In genomic region chr5:1103505-1104326, GRCh38 we compare ENCODE assay signal across 9 cellular contexts. TPM values are rescaled to one million over a fixed set of nuclear protein-coding genes. Genes with fewer than 3 reads are reported as not detected.
DNase-seq lines count a peak whose midpoint lies in the region; ATAC-seq, FAIRE-seq and TF ChIP-seq lines count a peak whose summit lies in the region.
"Had no signal": no experiment of that assay in that cellular context is flagged by ENCODE, and none has a peak within 500 bp of the region (broad histone marks: within the 10 kb centered on the region; RNA-seq: fewer than 3 reads in every experiment).

No MANE protein-coding gene starts in this region.

- H3K4me3 Mint-ChIP-seq in CD8-positive, alpha-beta memory T cell, result peak overlapping the region in 6 of 7 donors; percentile 56 to 90 (median 86)
- H3K4me3 Mint-ChIP-seq in T-helper 17 cell, result peak overlapping the region; percentile 94
- H3K4me3 Mint-ChIP-seq: neural crest cell had no signal

- no peaks in the 10 kb centered on the region for H3K9me2 ChIP-seq in Karpas-422 (replicated peaks; ENCODE audit: insufficient read depth, low read length)

- peak overlapping the region; percentile 73 for H3K27ac ChIP-seq in CD8-positive, alpha-beta memory T cell (ENCODE audit: low read depth, low read length)
- H3K27ac ChIP-seq in pancreas (peak overlapping the region in 3 of 4 donors; percentile 40 to 63 (median 46)), Karpas-422 (ENCODE audit: low read length) (no peak overlapping the region)

- no peak overlapping the region for H3K4me2 ChIP-seq in Karpas-422 (ENCODE audit: low read depth, low read length, poor library complexity, severe bottlenecking)

- no peak for TF ChIP-seq CTCF in pancreas (IDR thresholded peaks at IDR 0.05)

- no peak for FAIRE-seq in frontal cortex (lab: Jason Lieb, UNC)
- no peak for FAIRE-seq in pancreas (lab: Jason Lieb, UNC)

- H3K27ac Mint-ChIP-seq in CD8-positive, alpha-beta memory T cell, result peak overlapping the region in 7 of 8 donors; percentile 2 to 97 (median 81)
- peak overlapping the region; percentile 96 for H3K27ac Mint-ChIP-seq in T-helper 17 cell

- peak in 1 of 5 donors; percentile 55 for DNase-seq in CD8-positive, alpha-beta memory T cell
- DNase-seq in T-helper 17 cell, result no peak
- DNase-seq in frontal cortex (ENCODE audit: low spot score in 2 of 2), result peak; percentile 54 to 76
- DNase-seq in pancreas, result peak in 5 of 6 donors; percentile 68 to 79 (median 76)
- DNase-seq in NCI-H1930 (lab: John Stamatoyannopoulos, UW), result no peak
- DNase-seq in activated CD4-positive, CD25-positive, alpha-beta regulatory T cell treated with anti-CD3 and anti-CD28 coated beads, Interleukin-2, amount 50 U/mL, for 72 hours, result no peak
- DNase-seq in Karpas-422, result no peak

- peaks cover 12 to 62% (median 48%) of the 10 kb centered on the region in 3 donors for H3K4me1 Mint-ChIP-seq in CD8-positive, alpha-beta memory T cell
- peaks cover 52% of the 10 kb centered on the region for H3K4me1 Mint-ChIP-seq in T-helper 17 cell

- ATAC-seq in T-helper 17 cell, result no peak
- peak; percentile 59 to 74 (median 70) for ATAC-seq in pancreas
- ATAC-seq in GM21825 (IDR thresholded peaks at IDR 0.05; ENCODE audit: unreplicated experiment), result no peak

- H2AFZ ChIP-seq in Karpas-422 (ENCODE audit: low read length), result no peak overlapping the region

- H3K9me3 ChIP-seq in CD8-positive, alpha-beta memory T cell (ENCODE audit: low read length), result no peaks in the 10 kb centered on the region
- H3K9me3 ChIP-seq in T-helper 17 cell (ENCODE audit: control insufficient read depth, low read length, poor library complexity, severe bottlenecking) (no peaks in the 10 kb centered on the region), pancreas (no peaks in the 10 kb centered on the region), Karpas-422 (ENCODE audit: low read length) (no peaks in the 10 kb centered on the region)

- no peaks in the 10 kb centered on the region for H3K27me3 ChIP-seq in CD8-positive, alpha-beta memory T cell (ENCODE audit: insufficient read depth, low read length, poor library complexity, severe bottlenecking)
- H3K27me3 ChIP-seq in pancreas (no peaks in the 10 kb centered on the region), Karpas-422 (ENCODE audit: low read length) (no peaks in the 10 kb centered on the region)

- peak overlapping the region; percentile 81 for H3K4me3 ChIP-seq in CD8-positive, alpha-beta memory T cell (ENCODE audit: low read length)
- no peak overlapping the region for H3K4me3 ChIP-seq in pancreas
- H3K4me3 ChIP-seq in Karpas-422 (ENCODE audit: low read length), result no peak overlapping the region

- H3K9ac ChIP-seq in Karpas-422 (ENCODE audit: low read length), result no peak overlapping the region

- intact Hi-C loops in pancreas (cut with DNase I), result no loop called here

- peaks cover 96% of the 10 kb centered on the region for H3K4me1 ChIP-seq in CD8-positive, alpha-beta memory T cell (ENCODE audit: insufficient read depth, low read length)
- H3K4me1 ChIP-seq in pancreas (peaks cover 36 to 53% (median 38%) of the 10 kb centered on the region in 3 donors), Karpas-422 (ENCODE audit: low read length) (no peaks in the 10 kb centered on the region)

- CTCF ChIA-PET in CD8-positive, alpha-beta memory T cell (lab: Charles Lee), result no interaction called here

- H3K36me3 Mint-ChIP-seq in CD8-positive, alpha-beta memory T cell, result no peaks in the 10 kb centered on the region
- H3K36me3 Mint-ChIP-seq in T-helper 17 cell (ENCODE audit: low read depth), result peaks cover 4% of the 10 kb centered on the region

- no peaks in the 10 kb centered on the region for H3K36me3 ChIP-seq in CD8-positive, alpha-beta memory T cell (ENCODE audit: insufficient read depth, low read length)
- no peaks in the 10 kb centered on the region for H3K36me3 ChIP-seq in pancreas
- H3K36me3 ChIP-seq in Karpas-422 (ENCODE audit: insufficient read depth, low read length), result no peaks in the 10 kb centered on the region

- peaks cover 4% of the 10 kb centered on the region; the same call in 1 of the 2 replicates for H4K20me1 ChIP-seq in Karpas-422 (ENCODE audit: insufficient read depth, low read depth, low read length)

- POLR2A ChIA-PET in CD8-positive, alpha-beta memory T cell (lab: Charles Lee), result no interaction called here

- WGBS in pancreas, 2 donors, result 34 to 36% methylated on average over 31 to 33 of the region's 33 CpGs

- no peaks in the 10 kb centered on the region for H3K79me2 ChIP-seq in Karpas-422 (ENCODE audit: low read length)

- peaks cover 2 to 11% of the 10 kb centered on the region in 2 donors for H3K27me3 Mint-ChIP-seq in CD8-positive, alpha-beta memory T cell
- no peaks in the 10 kb centered on the region for H3K27me3 Mint-ChIP-seq in T-helper 17 cell

- no peaks in the 10 kb centered on the region for H3K9me3 Mint-ChIP-seq in CD8-positive, alpha-beta memory T cell
- H3K9me3 Mint-ChIP-seq: neural crest cell had no signal

RNA-seq across cellular contexts. Expression of gene SLC12A7, which starts 8.1 kb away (rescaled TPM):
- 1 to 10 TPM; 4.9 to 6.6 TPM for total RNA-seq in CD8-positive, alpha-beta memory T cell
- 20.0 TPM for polyA plus RNA-seq in CD8-positive, alpha-beta memory T cell
- 10 to 100 TPM; 36.6 to 88.0 TPM for total RNA-seq in T-helper 17 cell
- 5.7 TPM for total RNA-seq in frontal cortex
- 10 to 100 TPM; 17.4 to 56.5 (median 32.1) TPM for total RNA-seq in pancreas
- polyA plus RNA-seq in pancreas, result 10 to 100 TPM; 40.0 to 44.9 TPM
- 0.22 TPM in 1 of 2 replicates, not detected in the other for total RNA-seq in Karpas-422 (2014; rRNA removed; shearing (Covaris generic); ENCODE audit: low replicate concordance)

Comparison
In these comparisons a context has a peak if more than half of its experiments do, and no peak if none do; other contexts are left out.
1. DNase-seq: peak in frontal cortex (2 of 2) and pancreas (5 of 6); none in T-helper 17 cell (0 of 3), NCI-H1930 (0 of 2), activated CD4-positive, CD25-positive, alpha-beta regulatory T cell treated with anti-CD3 and anti-CD28 coated beads, Interleukin-2, amount 50 U/mL, for 72 hours (single experiment) and Karpas-422 (single experiment).
2. ATAC-seq: peak in pancreas (4 of 4); none in T-helper 17 cell (single experiment) and GM21825 (single experiment).